In the genomic region with DNA sequence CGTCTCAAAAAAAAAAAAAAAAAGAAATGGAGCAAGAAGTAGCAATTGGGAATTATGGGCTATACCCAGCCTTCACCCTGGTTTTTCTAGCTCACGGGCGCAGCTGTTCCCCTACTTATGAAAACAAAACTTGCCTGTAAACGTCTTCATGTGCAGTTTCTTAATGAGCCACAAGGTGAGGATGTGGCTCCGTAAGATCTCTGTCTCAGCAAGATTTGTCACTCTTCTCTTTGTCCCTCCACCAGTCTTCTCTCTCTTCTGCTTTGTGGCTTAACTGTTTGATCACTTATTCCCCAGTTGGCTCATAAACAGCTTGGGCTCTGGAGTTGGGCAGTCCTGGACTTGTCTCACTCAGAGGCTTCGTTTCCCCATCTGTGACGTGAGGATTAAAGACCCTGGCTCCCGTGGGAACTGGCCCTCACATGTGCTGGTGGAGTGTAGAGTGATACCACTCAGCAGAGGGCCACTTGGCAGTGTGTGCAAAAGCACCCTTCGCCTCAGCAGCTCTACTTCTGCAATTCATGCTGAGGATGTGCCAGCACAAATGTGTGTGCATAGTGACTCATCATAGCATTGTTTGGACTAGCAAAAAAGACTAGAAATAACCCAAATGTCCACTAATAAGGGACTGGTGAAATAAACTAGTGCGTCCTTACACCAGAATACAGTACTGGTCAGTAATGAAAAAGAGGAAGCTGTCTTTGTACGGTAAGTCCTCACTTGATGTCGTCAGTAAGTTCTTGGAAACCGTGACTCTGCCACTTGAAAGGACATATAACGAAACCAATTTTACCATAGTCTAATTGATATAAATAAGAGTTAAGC, we compare ENCODE assay signal across 1 cellular context.
TF ChIP-seq lines count a peak whose summit lies in the region.

No MANE protein-coding gene starts in this region.

TF ChIP-seq in HepG2, 621 proteins besides CTCF, POLR2A, EP300 and RAD21 (continued from another document):
- no peak for TF ChIP-seq NFIB (CRISPR knock-in tag; IDR thresholded peaks at IDR 0.05; ENCODE audit: borderline replicate concordance)
- TF ChIP-seq MAFF (IDR thresholded peaks at IDR 0.05; ENCODE audit: low read depth, low read length): peak; percentile 69
- no peak for TF ChIP-seq GRHL1 (CRISPR knock-in tag; conservative IDR thresholded peaks at IDR 0.05)
- 0 out of 2 replicates have a peak, but pooled peaks have one; percentile 29 for TF ChIP-seq ZNF335 (CRISPR knock-in tag; IDR thresholded peaks at IDR 0.05)
- no peak for TF ChIP-seq SOX13 (IDR thresholded peaks at IDR 0.05)
- peak in 1 of 2 experiments; percentile 40; a peak in 1 of 4 replicates for TF ChIP-seq SOX13 (CRISPR knock-in tag; conservative IDR thresholded peaks at IDR 0.05 in 1 of 2, IDR thresholded peaks at IDR 0.05 in 1 of 2)
- TF ChIP-seq ZNF607 (CRISPR knock-in tag; IDR thresholded peaks at IDR 0.05; ENCODE audit: borderline replicate concordance): no peak
- TF ChIP-seq TCF7 (IDR thresholded peaks at IDR 0.05; ENCODE audit: low read depth): no peak
- peak; percentile 69; the same call in 1 of the 2 replicates for TF ChIP-seq FOSL1 (CRISPR knock-in tag; IDR thresholded peaks at IDR 0.05; ENCODE audit: borderline replicate concordance)
- TF ChIP-seq, protein P1, sequence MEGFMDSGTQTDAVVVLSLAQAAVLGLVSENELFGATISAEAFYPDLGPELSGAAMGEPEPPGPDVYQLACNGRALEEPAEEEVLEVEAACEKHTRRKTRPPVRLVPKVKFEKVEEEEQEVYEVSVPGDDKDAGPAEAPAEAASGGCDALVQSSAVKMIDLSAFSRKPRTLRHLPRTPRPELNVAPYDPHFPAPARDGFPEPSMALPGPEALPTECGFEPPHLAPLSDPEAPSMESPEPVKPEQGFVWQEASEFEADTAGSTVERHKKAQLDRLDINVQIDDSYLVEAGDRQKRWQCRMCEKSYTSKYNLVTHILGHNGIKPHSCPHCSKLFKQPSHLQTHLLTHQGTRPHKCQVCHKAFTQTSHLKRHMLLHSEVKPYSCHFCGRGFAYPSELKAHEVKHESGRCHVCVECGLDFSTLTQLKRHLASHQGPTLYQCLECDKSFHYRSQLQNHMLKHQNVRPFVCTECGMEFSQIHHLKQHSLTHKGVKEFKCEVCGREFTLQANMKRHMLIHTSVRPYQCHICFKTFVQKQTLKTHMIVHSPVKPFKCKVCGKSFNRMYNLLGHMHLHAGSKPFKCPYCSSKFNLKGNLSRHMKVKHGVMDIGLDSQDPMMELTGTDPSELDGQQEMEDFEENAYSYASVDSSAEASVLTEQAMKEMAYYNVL (CRISPR knock-in tag; IDR thresholded peaks at IDR 0.05; ENCODE audit: borderline replicate concordance): no peak
- TF ChIP-seq, protein P2, sequence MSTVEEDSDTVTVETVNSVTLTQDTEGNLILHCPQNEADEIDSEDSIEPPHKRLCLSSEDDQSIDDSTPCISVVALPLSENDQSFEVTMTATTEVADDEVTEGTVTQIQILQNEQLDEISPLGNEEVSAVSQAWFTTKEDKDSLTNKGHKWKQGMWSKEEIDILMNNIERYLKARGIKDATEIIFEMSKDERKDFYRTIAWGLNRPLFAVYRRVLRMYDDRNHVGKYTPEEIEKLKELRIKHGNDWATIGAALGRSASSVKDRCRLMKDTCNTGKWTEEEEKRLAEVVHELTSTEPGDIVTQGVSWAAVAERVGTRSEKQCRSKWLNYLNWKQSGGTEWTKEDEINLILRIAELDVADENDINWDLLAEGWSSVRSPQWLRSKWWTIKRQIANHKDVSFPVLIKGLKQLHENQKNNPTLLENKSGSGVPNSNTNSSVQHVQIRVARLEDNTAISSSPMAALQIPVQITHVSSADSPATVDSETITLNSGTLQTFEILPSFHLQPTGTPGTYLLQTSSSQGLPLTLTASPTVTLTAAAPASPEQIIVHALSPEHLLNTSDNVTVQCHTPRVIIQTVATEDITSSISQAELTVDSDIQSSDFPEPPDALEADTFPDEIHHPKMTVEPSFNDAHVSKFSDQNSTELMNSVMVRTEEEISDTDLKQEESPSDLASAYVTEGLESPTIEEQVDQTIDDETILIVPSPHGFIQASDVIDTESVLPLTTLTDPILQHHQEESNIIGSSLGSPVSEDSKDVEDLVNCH (CRISPR knock-in tag; IDR thresholded peaks at IDR 0.05): no peak
- TF ChIP-seq NR2C2 (CRISPR knock-in tag; IDR thresholded peaks at IDR 0.05; ENCODE audit: borderline replicate concordance): no peak
- peak; percentile 5; the same call in 1 of the 2 replicates for TF ChIP-seq SMC3 (IDR thresholded peaks at IDR 0.05; ENCODE audit: low read length)
- TF ChIP-seq HNF4G (IDR thresholded peaks at IDR 0.05; ENCODE audit: borderline replicate concordance, low read depth, low read length): no peak
- TF ChIP-seq HNF4G (CRISPR knock-in tag; IDR thresholded peaks at IDR 0.05; ENCODE audit: borderline replicate concordance, low read depth): no peak
- no peak for TF ChIP-seq ZNF639 (CRISPR knock-in tag; conservative IDR thresholded peaks at IDR 0.05)
- TF ChIP-seq ATAD3A (CRISPR knock-in tag; IDR thresholded peaks at IDR 0.05): no peak
- peak; percentile 39; the same call in 1 of the 2 replicates for TF ChIP-seq SALL1 (CRISPR knock-in tag; IDR thresholded peaks at IDR 0.05)
- no peak for TF ChIP-seq ZNF674 (CRISPR knock-in tag; IDR thresholded peaks at IDR 0.05; ENCODE audit: low read depth)
- TF ChIP-seq RBFOX2 (IDR thresholded peaks at IDR 0.05; ENCODE audit: low read depth, low read length): no peak
- no peak for TF ChIP-seq ZNF605 (CRISPR knock-in tag; IDR thresholded peaks at IDR 0.05)
- TF ChIP-seq SAP130 (CRISPR knock-in tag; IDR thresholded peaks at IDR 0.05; ENCODE audit: low read depth): peak; percentile 42; the same call in 1 of the 2 replicates
- no peak for TF ChIP-seq ADNP (CRISPR knock-in tag; IDR thresholded peaks at IDR 0.05)
- peak; percentile 94 for TF ChIP-seq FOSL2 (CRISPR knock-in tag; IDR thresholded peaks at IDR 0.05)
- TF ChIP-seq ZBTB38 (CRISPR knock-in tag; IDR thresholded peaks at IDR 0.05): 0 out of 2 replicates have a peak, but pooled peaks have one; percentile 21
- 0 out of 2 replicates have a peak, but pooled peaks have one; percentile 44 for TF ChIP-seq ZFP36L1 (CRISPR knock-in tag; IDR thresholded peaks at IDR 0.05)
- TF ChIP-seq, protein P3, sequence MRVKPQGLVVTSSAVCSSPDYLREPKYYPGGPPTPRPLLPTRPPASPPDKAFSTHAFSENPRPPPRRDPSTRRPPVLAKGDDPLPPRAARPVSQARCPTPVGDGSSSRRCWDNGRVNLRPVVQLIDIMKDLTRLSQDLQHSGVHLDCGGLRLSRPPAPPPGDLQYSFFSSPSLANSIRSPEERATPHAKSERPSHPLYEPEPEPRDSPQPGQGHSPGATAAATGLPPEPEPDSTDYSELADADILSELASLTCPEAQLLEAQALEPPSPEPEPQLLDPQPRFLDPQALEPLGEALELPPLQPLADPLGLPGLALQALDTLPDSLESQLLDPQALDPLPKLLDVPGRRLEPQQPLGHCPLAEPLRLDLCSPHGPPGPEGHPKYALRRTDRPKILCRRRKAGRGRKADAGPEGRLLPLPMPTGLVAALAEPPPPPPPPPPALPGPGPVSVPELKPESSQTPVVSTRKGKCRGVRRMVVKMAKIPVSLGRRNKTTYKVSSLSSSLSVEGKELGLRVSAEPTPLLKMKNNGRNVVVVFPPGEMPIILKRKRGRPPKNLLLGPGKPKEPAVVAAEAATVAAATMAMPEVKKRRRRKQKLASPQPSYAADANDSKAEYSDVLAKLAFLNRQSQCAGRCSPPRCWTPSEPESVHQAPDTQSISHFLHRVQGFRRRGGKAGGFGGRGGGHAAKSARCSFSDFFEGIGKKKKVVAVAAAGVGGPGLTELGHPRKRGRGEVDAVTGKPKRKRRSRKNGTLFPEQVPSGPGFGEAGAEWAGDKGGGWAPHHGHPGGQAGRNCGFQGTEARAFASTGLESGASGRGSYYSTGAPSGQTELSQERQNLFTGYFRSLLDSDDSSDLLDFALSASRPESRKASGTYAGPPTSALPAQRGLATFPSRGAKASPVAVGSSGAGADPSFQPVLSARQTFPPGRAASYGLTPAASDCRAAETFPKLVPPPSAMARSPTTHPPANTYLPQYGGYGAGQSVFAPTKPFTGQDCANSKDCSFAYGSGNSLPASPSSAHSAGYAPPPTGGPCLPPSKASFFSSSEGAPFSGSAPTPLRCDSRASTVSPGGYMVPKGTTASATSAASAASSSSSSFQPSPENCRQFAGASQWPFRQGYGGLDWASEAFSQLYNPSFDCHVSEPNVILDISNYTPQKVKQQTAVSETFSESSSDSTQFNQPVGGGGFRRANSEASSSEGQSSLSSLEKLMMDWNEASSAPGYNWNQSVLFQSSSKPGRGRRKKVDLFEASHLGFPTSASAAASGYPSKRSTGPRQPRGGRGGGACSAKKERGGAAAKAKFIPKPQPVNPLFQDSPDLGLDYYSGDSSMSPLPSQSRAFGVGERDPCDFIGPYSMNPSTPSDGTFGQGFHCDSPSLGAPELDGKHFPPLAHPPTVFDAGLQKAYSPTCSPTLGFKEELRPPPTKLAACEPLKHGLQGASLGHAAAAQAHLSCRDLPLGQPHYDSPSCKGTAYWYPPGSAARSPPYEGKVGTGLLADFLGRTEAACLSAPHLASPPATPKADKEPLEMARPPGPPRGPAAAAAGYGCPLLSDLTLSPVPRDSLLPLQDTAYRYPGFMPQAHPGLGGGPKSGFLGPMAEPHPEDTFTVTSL (CRISPR knock-in tag; IDR thresholded peaks at IDR 0.05; ENCODE audit: borderline replicate concordance): peak; percentile 48; the same call in 1 of the 2 replicates
- 0 out of 2 replicates have a peak, but pooled peaks have one; percentile 43 for TF ChIP-seq DNMT3B (CRISPR knock-in tag; conservative IDR thresholded peaks at IDR 0.05)
- no peak for TF ChIP-seq RFX1 (IDR thresholded peaks at IDR 0.05)
- no peak for TF ChIP-seq BCL3 (CRISPR knock-in tag; IDR thresholded peaks at IDR 0.05)
- no peak for TF ChIP-seq ZNF3 (CRISPR knock-in tag; IDR thresholded peaks at IDR 0.05)
- peak; percentile 60 to 63 for TF ChIP-seq MAFK (conservative IDR thresholded peaks at IDR 0.05 in 1 of 2, IDR thresholded peaks at IDR 0.05 in 1 of 2; ENCODE audit: low read length in 2 of 2)
- TF ChIP-seq GATAD2A (CRISPR knock-in tag; IDR thresholded peaks at IDR 0.05): peak; percentile 33; the same call in 1 of the 2 replicates
- TF ChIP-seq, protein P4, sequence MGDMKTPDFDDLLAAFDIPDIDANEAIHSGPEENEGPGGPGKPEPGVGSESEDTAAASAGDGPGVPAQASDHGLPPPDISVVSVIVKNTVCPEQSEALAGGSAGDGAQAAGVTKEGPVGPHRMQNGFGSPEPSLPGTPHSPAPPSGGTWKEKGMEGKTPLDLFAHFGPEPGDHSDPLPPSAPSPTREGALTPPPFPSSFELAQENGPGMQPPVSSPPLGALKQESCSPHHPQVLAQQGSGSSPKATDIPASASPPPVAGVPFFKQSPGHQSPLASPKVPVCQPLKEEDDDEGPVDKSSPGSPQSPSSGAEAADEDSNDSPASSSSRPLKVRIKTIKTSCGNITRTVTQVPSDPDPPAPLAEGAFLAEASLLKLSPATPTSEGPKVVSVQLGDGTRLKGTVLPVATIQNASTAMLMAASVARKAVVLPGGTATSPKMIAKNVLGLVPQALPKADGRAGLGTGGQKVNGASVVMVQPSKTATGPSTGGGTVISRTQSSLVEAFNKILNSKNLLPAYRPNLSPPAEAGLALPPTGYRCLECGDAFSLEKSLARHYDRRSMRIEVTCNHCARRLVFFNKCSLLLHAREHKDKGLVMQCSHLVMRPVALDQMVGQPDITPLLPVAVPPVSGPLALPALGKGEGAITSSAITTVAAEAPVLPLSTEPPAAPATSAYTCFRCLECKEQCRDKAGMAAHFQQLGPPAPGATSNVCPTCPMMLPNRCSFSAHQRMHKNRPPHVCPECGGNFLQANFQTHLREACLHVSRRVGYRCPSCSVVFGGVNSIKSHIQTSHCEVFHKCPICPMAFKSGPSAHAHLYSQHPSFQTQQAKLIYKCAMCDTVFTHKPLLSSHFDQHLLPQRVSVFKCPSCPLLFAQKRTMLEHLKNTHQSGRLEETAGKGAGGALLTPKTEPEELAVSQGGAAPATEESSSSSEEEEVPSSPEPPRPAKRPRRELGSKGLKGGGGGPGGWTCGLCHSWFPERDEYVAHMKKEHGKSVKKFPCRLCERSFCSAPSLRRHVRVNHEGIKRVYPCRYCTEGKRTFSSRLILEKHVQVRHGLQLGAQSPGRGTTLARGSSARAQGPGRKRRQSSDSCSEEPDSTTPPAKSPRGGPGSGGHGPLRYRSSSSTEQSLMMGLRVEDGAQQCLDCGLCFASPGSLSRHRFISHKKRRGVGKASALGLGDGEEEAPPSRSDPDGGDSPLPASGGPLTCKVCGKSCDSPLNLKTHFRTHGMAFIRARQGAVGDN (CRISPR knock-in tag; IDR thresholded peaks at IDR 0.05): 0 out of 2 replicates have a peak, but pooled peaks have one; percentile 18
- TF ChIP-seq STAG1 (CRISPR knock-in tag; IDR thresholded peaks at IDR 0.05): peak; percentile 68
- TF ChIP-seq ZFX (CRISPR knock-in tag; IDR thresholded peaks at IDR 0.05; ENCODE audit: low read depth): no peak
- no peak for TF ChIP-seq ZNF446 (CRISPR knock-in tag; IDR thresholded peaks at IDR 0.05)
- no peak for TF ChIP-seq ZNF644 (CRISPR knock-in tag; IDR thresholded peaks at IDR 0.05; ENCODE audit: low read depth)
